12 cellular contexts compared by ENCODE assay signal in the genomic region with DNA sequence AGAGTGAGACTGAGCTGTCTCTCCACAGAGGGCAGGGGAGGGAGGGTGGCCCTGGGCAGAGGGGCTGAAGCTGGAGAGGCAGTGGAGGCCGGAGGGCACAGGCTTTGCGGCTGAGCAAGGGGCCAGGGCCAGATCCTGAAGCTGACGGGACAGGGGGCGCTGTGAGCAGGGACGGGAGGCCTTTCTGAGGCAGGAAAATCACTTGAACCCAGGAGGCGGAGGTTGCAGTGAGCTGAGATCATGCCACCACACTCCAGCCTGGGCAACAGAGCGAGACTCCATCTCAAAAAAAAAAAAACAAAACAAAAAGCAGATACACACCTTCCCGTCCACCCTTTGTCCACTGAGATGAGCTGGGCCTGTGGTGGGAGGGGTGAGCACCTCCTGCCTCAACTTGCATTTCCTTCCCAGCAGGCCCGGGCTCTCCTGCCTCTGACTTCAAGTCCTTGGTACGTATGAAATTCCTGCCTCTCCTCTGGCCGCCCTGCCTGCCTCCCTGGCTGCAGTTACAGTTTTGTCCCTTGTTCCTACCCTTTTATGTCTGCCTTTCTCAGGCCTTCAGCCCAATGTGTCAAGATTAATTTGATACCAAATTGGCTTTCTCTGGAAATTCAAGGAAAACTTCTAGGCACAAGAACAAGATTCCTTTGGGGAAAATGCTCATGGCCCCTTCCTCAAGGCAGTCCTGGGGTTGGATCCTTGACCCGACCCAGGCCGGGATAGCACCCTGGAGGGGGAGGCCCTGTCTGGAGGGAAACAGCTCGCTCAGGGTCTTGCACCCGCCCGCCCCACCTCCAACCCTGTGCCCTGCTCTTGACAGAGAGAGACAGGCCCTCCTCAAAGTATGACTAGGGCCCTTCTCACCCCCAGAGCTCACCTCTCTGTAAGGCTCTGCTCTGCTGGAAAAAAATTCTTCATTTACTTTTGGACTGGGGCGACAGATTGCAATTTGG. TPM values are rescaled to one million over a fixed set of nuclear protein-coding genes. Genes with fewer than 3 reads are reported as not detected.
DNase-seq lines count a peak whose midpoint lies in the region; ATAC-seq and TF ChIP-seq lines count a peak whose summit lies in the region.
"Had no signal": no experiment of that assay in that cellular context is flagged by ENCODE, and none has a peak within 500 bp of the region (broad histone marks: within the 10 kb centered on the region; RNA-seq: fewer than 3 reads in every experiment).

No MANE protein-coding gene starts in this region.

- no CpG with 5 or more reads among the region's 17 CpGs for WGBS in neuronal stem cell (ENCODE audit: extremely low coverage in 2 of 2, insufficient read length in 2 of 2, insufficient replicate concordance in 1 of 2), 2 donors

- no peak overlapping the region for H3K4me3 Mint-ChIP-seq in naive thymus-derived CD4-positive, alpha-beta T cell

- peaks cover 0 to 7% (median 5%) of the 10 kb centered on the region in 5 donors for H3K27me3 Mint-ChIP-seq in naive thymus-derived CD4-positive, alpha-beta T cell

- H3K14ac ChIP-seq in neuronal stem cell (ENCODE audit: low read length), result no peak overlapping the region

- POLR2A ChIA-PET in PC-3 (lab: Charles Lee; ENCODE audit: unreplicated experiment), result interaction anchor here (0.6 kb wide), 1 partner anchor 155 kb away, joined by 3 read pairs; no protein-coding TSS in a partner anchor
- POLR2A ChIA-PET in naive thymus-derived CD4-positive, alpha-beta T cell (lab: Charles Lee), result interaction anchor here (0.6 kb wide), 1 partner anchor 120 kb away, joined by 4 read pairs; no protein-coding TSS in a partner anchor

- H3K27ac Mint-ChIP-seq in naive thymus-derived CD4-positive, alpha-beta T cell, result peak overlapping the region in 1 of 9 donors; percentile 47

- no peak overlapping the region for H4K91ac ChIP-seq in neuronal stem cell (ENCODE audit: low read depth, low read length, poor library complexity)

- no peaks in the 10 kb centered on the region for H3K79me1 ChIP-seq in neuronal stem cell (ENCODE audit: low read depth, low read length)

- no peaks in the 10 kb centered on the region for H3K4me1 Mint-ChIP-seq in naive thymus-derived CD4-positive, alpha-beta T cell

- no peak overlapping the region for H3K27ac ChIP-seq in BLaER1
- no peak overlapping the region for H3K27ac ChIP-seq in PC-3 (ENCODE audit: low read length)
- peak overlapping the region; percentile 38 for H3K27ac ChIP-seq in fibroblast of lung (ENCODE audit: insufficient read depth, low read length)
- H3K27ac ChIP-seq in neuronal stem cell (replicated peaks; ENCODE audit: low read length), result no peak overlapping the region
- no peak overlapping the region for H3K27ac ChIP-seq in naive thymus-derived CD4-positive, alpha-beta T cell (ENCODE audit: low read depth, low read length)
- H3K27ac ChIP-seq: thyroid gland had no signal

- no peak overlapping the region for H3K4ac ChIP-seq in neuronal stem cell (ENCODE audit: low read length)

- TF ChIP-seq CTCF in PC-3 (conservative IDR thresholded peaks at IDR 0.05; ENCODE audit: low read depth, low read length) (peak; percentile 27; the same call in 1 of the 2 replicates), fibroblast of lung (conservative IDR thresholded peaks at IDR 0.05 in 1 of 2, IDR thresholded peaks at IDR 0.05 in 1 of 2; ENCODE audit: low read depth in 1 of 2, low read length in 2 of 2) (no peak)

- DNase-seq in PC-3 (no peak), fibroblast of lung (ENCODE audit: low read depth in 2 of 2) (peak in 1 of 2 donors; percentile 92), neuronal stem cell (ENCODE audit: low spot score) (no peak), NAMALWA (ENCODE audit: low spot score) (no peak), COR-L47 (lab: John Stamatoyannopoulos, UW) (no peak), G401 (ENCODE audit: low spot score) (no peak)
- no peak for DNase-seq in naive thymus-derived CD4-positive, alpha-beta T cell
- DNase-seq: DMS79 treated with DMSO at 0.1 percent for 48 hours, SHP77, small intestine, thyroid gland had no signal

- no peaks in the 10 kb centered on the region for H3K9me3 ChIP-seq in BLaER1
- H3K9me3 ChIP-seq in PC-3 (ENCODE audit: low read length), result no peaks in the 10 kb centered on the region
- no peaks in the 10 kb centered on the region for H3K9me3 ChIP-seq in fibroblast of lung (ENCODE audit: control insufficient read depth, insufficient read depth, low read depth, low read length)
- H3K9me3 ChIP-seq in neuronal stem cell (replicated peaks in 1 of 2; ENCODE audit: control insufficient read depth in 2 of 2, insufficient read depth in 1 of 2, low read depth in 1 of 2, low read length in 2 of 2), result no peaks in the 10 kb centered on the region
- H3K9me3 ChIP-seq in naive thymus-derived CD4-positive, alpha-beta T cell (ENCODE audit: control insufficient read depth in 2 of 3, low read length in 3 of 3), result no peaks in the 10 kb centered on the region
- H3K9me3 ChIP-seq: thyroid gland had no signal

- no peak overlapping the region for H3K23ac ChIP-seq in neuronal stem cell (ENCODE audit: low read depth, low read length, poor library complexity)

- BruUV-seq in PC-3 (replicated peaks; lab: Mats Ljungman, UMichigan), result no TSS peak

- intact Hi-C loops in PC-3 (cut with micrococcal nuclease), result loop anchor here (10.0 kb wide), 2 partner anchors 173 to 283 kb away; a partner anchor contains a TSS
- intact Hi-C loops in naive thymus-derived CD4-positive, alpha-beta T cell (cut with micrococcal nuclease), result no loop called here

- H2BK12ac ChIP-seq in neuronal stem cell (ENCODE audit: low read length), result peak overlapping the region; percentile 84

- no peaks in the 10 kb centered on the region for H3K27me3 ChIP-seq in BLaER1
- no peaks in the 10 kb centered on the region for H3K27me3 ChIP-seq in PC-3 (ENCODE audit: low read length)
- no peaks in the 10 kb centered on the region for H3K27me3 ChIP-seq in fibroblast of lung (ENCODE audit: control insufficient read depth, insufficient read depth, low read length)
- no peaks in the 10 kb centered on the region for H3K27me3 ChIP-seq in neuronal stem cell (ENCODE audit: control insufficient read depth in 3 of 3, insufficient read depth in 3 of 3, low read depth in 1 of 3, low read length in 3 of 3)
- H3K27me3 ChIP-seq in naive thymus-derived CD4-positive, alpha-beta T cell (ENCODE audit: control insufficient read depth in 2 of 2, insufficient read depth in 2 of 2, low read length in 2 of 2), result no peaks in the 10 kb centered on the region
- H3K27me3 ChIP-seq: thyroid gland had no signal

- H3K36me3 ChIP-seq in BLaER1, result no peaks in the 10 kb centered on the region
- H3K36me3 ChIP-seq in PC-3 (ENCODE audit: low read depth, low read length), result no peaks in the 10 kb centered on the region
- no peaks in the 10 kb centered on the region for H3K36me3 ChIP-seq in fibroblast of lung (ENCODE audit: control insufficient read depth, insufficient read depth, low read length)
- no peaks in the 10 kb centered on the region for H3K36me3 ChIP-seq in neuronal stem cell (replicated peaks in 1 of 2; ENCODE audit: control insufficient read depth in 2 of 2, insufficient read depth in 2 of 2, low read length in 2 of 2)
- no peaks in the 10 kb centered on the region for H3K36me3 ChIP-seq in naive thymus-derived CD4-positive, alpha-beta T cell (ENCODE audit: control insufficient read depth in 2 of 3, insufficient read depth in 3 of 3, low read length in 3 of 3)
- H3K36me3 ChIP-seq: thyroid gland had no signal

- H3F3A ChIP-seq in PC-3 (ENCODE audit: low read length, unreplicated experiment), result no peaks in the 10 kb centered on the region

- H2BK120ac ChIP-seq in neuronal stem cell (ENCODE audit: low read depth, low read length), result no peak overlapping the region

- no peak overlapping the region for H2AFZ ChIP-seq in PC-3 (ENCODE audit: low read length)
- no peak overlapping the region for H2AFZ ChIP-seq in fibroblast of lung (ENCODE audit: low read length)
- H2AFZ ChIP-seq in neuronal stem cell (ENCODE audit: low read length), result peak overlapping the region; percentile 72

- no peaks in the 10 kb centered on the region for H4K20me1 ChIP-seq in BLaER1
- no peaks in the 10 kb centered on the region for H4K20me1 ChIP-seq in PC-3 (ENCODE audit: low read length)
- no peaks in the 10 kb centered on the region for H4K20me1 ChIP-seq in fibroblast of lung (ENCODE audit: control insufficient read depth, extremely low read depth, insufficient read depth, low read length)

- peak overlapping the region; percentile 94 for H3K18ac ChIP-seq in neuronal stem cell (ENCODE audit: low read length)

- in situ Hi-C loops in G401 (cut with HindIII; ENCODE audit: low sequenced_read_pairs), result no loop called here

- H3K4me3 ChIP-seq in BLaER1 (no peak overlapping the region), PC-3 (ENCODE audit: low read length) (no peak overlapping the region), fibroblast of lung (replicated peaks in 1 of 4; ENCODE audit: control extremely low read depth in 1 of 4, insufficient read depth in 1 of 4, low read depth in 3 of 4, low read length in 4 of 4) (no peak overlapping the region), neuronal stem cell (ENCODE audit: low read length in 2 of 2) (no peak overlapping the region)
- H3K4me3 ChIP-seq in naive thymus-derived CD4-positive, alpha-beta T cell (ENCODE audit: low read length), result no peak overlapping the region
- H3K4me3 ChIP-seq: thyroid gland had no signal

- CTCF ChIA-PET in PC-3 (lab: Charles Lee), result interaction anchor here (0.9 kb wide), 1 partner anchor 14 kb away, joined by 8 read pairs; no protein-coding TSS in a partner anchor
- CTCF ChIA-PET in naive thymus-derived CD4-positive, alpha-beta T cell (lab: Charles Lee), result no interaction called here

- H2AK5ac ChIP-seq in neuronal stem cell (ENCODE audit: low read depth, low read length), result peak overlapping the region; percentile 84

- H3K36me3 Mint-ChIP-seq in naive thymus-derived CD4-positive, alpha-beta T cell, result no peaks in the 10 kb centered on the region

- H2BK15ac ChIP-seq in neuronal stem cell (ENCODE audit: low read length), result peak overlapping the region; percentile 78

- H2BK5ac ChIP-seq in neuronal stem cell (ENCODE audit: low read length), result no peak overlapping the region

- H3K4me2 ChIP-seq in BLaER1 (peak overlapping the region; percentile 21), PC-3 (ENCODE audit: low read length) (no peak overlapping the region), fibroblast of lung (ENCODE audit: extremely low read depth, insufficient read depth, low read length) (peak overlapping the region; percentile 44), neuronal stem cell (ENCODE audit: insufficient read depth, low read length, poor library complexity, severe bottlenecking) (no peak overlapping the region)

- no peak for ATAC-seq in PC-3
- ATAC-seq in naive thymus-derived CD4-positive, alpha-beta T cell, result no peak

- H3K4me1 ChIP-seq in BLaER1 (peaks cover 9% of the 10 kb centered on the region), PC-3 (ENCODE audit: insufficient read depth, low read length) (no peaks in the 10 kb centered on the region), fibroblast of lung (ENCODE audit: control insufficient read depth, extremely low read depth, insufficient read depth, low read length) (peaks cover 9% of the 10 kb centered on the region), neuronal stem cell (ENCODE audit: control insufficient read depth in 2 of 2, insufficient read depth in 1 of 2, low read depth in 1 of 2, low read length in 2 of 2) (peaks cover 3 to 7% of the 10 kb centered on the region in 2 donors)
- no peaks in the 10 kb centered on the region for H3K4me1 ChIP-seq in naive thymus-derived CD4-positive, alpha-beta T cell (ENCODE audit: control insufficient read depth in 2 of 2, insufficient read depth in 2 of 2, low read length in 2 of 2)

- no peaks in the 10 kb centered on the region for H3K9me3 Mint-ChIP-seq in naive thymus-derived CD4-positive, alpha-beta T cell

- H3K9ac ChIP-seq in BLaER1 (no peak overlapping the region), PC-3 (ENCODE audit: low read length) (no peak overlapping the region), fibroblast of lung (ENCODE audit: insufficient read depth, low read length) (no peak overlapping the region), neuronal stem cell (ENCODE audit: low read depth, low read length, poor library complexity) (peak overlapping the region; percentile 37)

- no peaks in the 10 kb centered on the region for H3K9me2 ChIP-seq in PC-3 (replicated peaks; ENCODE audit: low read length)

- peak overlapping the region; percentile 43 for H4K8ac ChIP-seq in neuronal stem cell (ENCODE audit: low read depth, low read length)

- H3K79me2 ChIP-seq in PC-3 (ENCODE audit: low read length) (no peaks in the 10 kb centered on the region), fibroblast of lung (ENCODE audit: control insufficient read depth, insufficient read depth, low read length) (no peaks in the 10 kb centered on the region)

RNA-seq across cellular contexts. Expression of a gene that starts 11.2 kb away (rescaled TPM):
- 0.81 and 0.87 TPM in 2 replicates for total RNA-seq in PC-3 (2014; rRNA removed)
- total RNA-seq in fibroblast of lung, result 6.4 and 13.0 TPM in 2 replicates
- polyA plus RNA-seq in fibroblast of lung, result 7.3 and 19.8 TPM in 2 replicates
- 12.6 and 25.9 TPM in 2 replicates for polyA plus RNA-seq in fibroblast of lung (2012)
- 16.6 and 30.2 TPM in 2 replicates for polyA minus RNA-seq in fibroblast of lung (ENCODE audit: low replicate concordance)
- 0.14 TPM for polyA plus RNA-seq in neuronal stem cell (2013, experiment 1 of 2)
- 0.17 TPM for polyA plus RNA-seq in neuronal stem cell (2013, experiment 2 of 2)
- 20.0 and 22.9 TPM in 2 replicates for total RNA-seq in G401 (2014; rRNA removed; shearing (Covaris generic))
- total RNA-seq in naive thymus-derived CD4-positive, alpha-beta T cell, result 10 to 100 TPM in 1 of 5 experiments, 1 to 10 TPM in 1, under 1 TPM in 3; 0.49 to 27.7 (median 0.79) TPM
- polyA plus RNA-seq in naive thymus-derived CD4-positive, alpha-beta T cell, result under 1 TPM; 0.14 to 0.25 TPM

RNA-seq across cellular contexts. Expression of a gene that starts 22.5 kb away (rescaled TPM):
- total RNA-seq in PC-3 (2014; rRNA removed) (0.73 TPM in 1 of 2 replicates, not detected in the other), fibroblast of lung (0.83 and 1.0 TPM in 2 replicates)
- 0.15 TPM in 1 of 2 replicates, not detected in the other for polyA plus RNA-seq in fibroblast of lung
- polyA plus RNA-seq in fibroblast of lung (2012), result not detected in 2 replicates
- polyA minus RNA-seq in fibroblast of lung (ENCODE audit: low replicate concordance), result not detected in 2 replicates
- polyA plus RNA-seq in neuronal stem cell (2013, experiment 1 of 2), result 0.67 TPM
- polyA plus RNA-seq in neuronal stem cell (2013, experiment 2 of 2), result 1.1 TPM
- total RNA-seq in G401 (2014; rRNA removed; shearing (Covaris generic)), result 2.2 TPM in 1 of 2 replicates, not detected in the other
- 1 to 10 TPM in 1 of 5 experiments, under 1 TPM in 1, not detected in 3; 0.44 to 2.5 TPM for total RNA-seq in naive thymus-derived CD4-positive, alpha-beta T cell
- polyA plus RNA-seq in naive thymus-derived CD4-positive, alpha-beta T cell, result under 1 TPM in 1 of 2 donors, not detected in 1; 0.76 TPM
- total RNA-seq: thyroid gland had no signal

RNA-seq across cellular contexts. Expression of a gene that starts 30.1 kb away (rescaled TPM):
- total RNA-seq in PC-3 (2014; rRNA removed), result 2.3 and 3.7 TPM in 2 replicates
- 7.7 and 25.1 TPM in 2 replicates for total RNA-seq in fibroblast of lung
- 108 and 137 TPM in 2 replicates for polyA plus RNA-seq in fibroblast of lung
- 171 and 192 TPM in 2 replicates for polyA plus RNA-seq in fibroblast of lung (2012)
- 162 and 245 TPM in 2 replicates for polyA minus RNA-seq in fibroblast of lung (ENCODE audit: low replicate concordance)
- polyA plus RNA-seq in neuronal stem cell (2013, experiment 1 of 2), result 0.91 TPM
- 0.91 TPM for polyA plus RNA-seq in neuronal stem cell (2013, experiment 2 of 2)
- total RNA-seq in G401 (2014; rRNA removed; shearing (Covaris generic)), result 44.5 and 60.0 TPM in 2 replicates
- 1 to 10 TPM in 3 of 5 experiments, under 1 TPM in 2; 0.29 to 2.4 (median 1.4) TPM for total RNA-seq in naive thymus-derived CD4-positive, alpha-beta T cell
- not detected for polyA plus RNA-seq in naive thymus-derived CD4-positive, alpha-beta T cell

RNA-seq across cellular contexts. Expression of a gene that starts 41.4 kb away (rescaled TPM):
- total RNA-seq in PC-3 (2014; rRNA removed), result 285 and 376 TPM in 2 replicates
- 232 and 233 TPM in 2 replicates for total RNA-seq in fibroblast of lung
- polyA plus RNA-seq in fibroblast of lung, result 108 and 136 TPM in 2 replicates
- 105 and 138 TPM in 2 replicates for polyA plus RNA-seq in fibroblast of lung (2012)
- 24.4 and 91.5 TPM in 2 replicates for polyA minus RNA-seq in fibroblast of lung (ENCODE audit: low replicate concordance)
- 117 TPM for polyA plus RNA-seq in neuronal stem cell (2013, experiment 1 of 2)
- 117 TPM for polyA plus RNA-seq in neuronal stem cell (2013, experiment 2 of 2)
- 112 and 129 TPM in 2 replicates for total RNA-seq in G401 (2014; rRNA removed; shearing (Covaris generic))
- total RNA-seq in naive thymus-derived CD4-positive, alpha-beta T cell, result 1,000 to 10,000 TPM in 1 of 5 experiments, 100 to 1,000 TPM in 4; 302 to 1,400 (median 377) TPM
- 100 to 1,000 TPM; 171 to 172 TPM for polyA plus RNA-seq in naive thymus-derived CD4-positive, alpha-beta T cell

RNA-seq across cellular contexts. Expression of a gene that starts 50.8 kb away (rescaled TPM):
- total RNA-seq in PC-3 (2014; rRNA removed) (56.2 and 61.6 TPM in 2 replicates), fibroblast of lung (17.3 and 27.7 TPM in 2 replicates)
- 7.4 and 13.3 TPM in 2 replicates for polyA plus RNA-seq in fibroblast of lung
- polyA plus RNA-seq in fibroblast of lung (2012), result 8.7 and 14.9 TPM in 2 replicates
- polyA minus RNA-seq in fibroblast of lung (ENCODE audit: low replicate concordance), result 38.5 and 64.7 TPM in 2 replicates
- 19.0 TPM for polyA plus RNA-seq in neuronal stem cell (2013, experiment 1 of 2)
- 18.4 TPM for polyA plus RNA-seq in neuronal stem cell (2013, experiment 2 of 2)
- total RNA-seq in G401 (2014; rRNA removed; shearing (Covaris generic)), result 34.6 and 36.7 TPM in 2 replicates
- 10 to 100 TPM; 30.3 to 39.0 (median 36.4) TPM for total RNA-seq in naive thymus-derived CD4-positive, alpha-beta T cell
- 10 to 100 TPM; 28.3 to 29.4 TPM for polyA plus RNA-seq in naive thymus-derived CD4-positive, alpha-beta T cell

Comparison
In these comparisons a context has a peak if more than half of its experiments do, and no peak if none do; other contexts are left out.
1. H3K4me2 ChIP-seq: peak in BLaER1 (single experiment) and fibroblast of lung (single experiment); none in PC-3 (single experiment) and neuronal stem cell (single experiment).